ENCODE assay signal across 18 cellular contexts in genomic region chrX:149881081-149881711, GRCh38. TPM values are rescaled to one million over a fixed set of nuclear protein-coding genes. Genes with fewer than 3 reads are reported as not detected.
DNase-seq lines count a peak whose midpoint lies in the region; ATAC-seq and TF ChIP-seq lines count a peak whose summit lies in the region.
"Had no signal": no experiment of that assay in that cellular context is flagged by ENCODE, and none has a peak within 500 bp of the region (broad histone marks: within the 10 kb centered on the region; RNA-seq: fewer than 3 reads in every experiment).

MAGEA8 (plus strand) TSS chrX:149881183; CDS start chrX:149884273, 3,090 bp downstream.

- intact Hi-C loops in activated naive CD4-positive, alpha-beta T cell treated with anti-CD3 and anti-CD28 coated beads for 36 hours (cut with micrococcal nuclease) = no loop called here
- intact Hi-C loops in thyroid gland (cut with DNase I) = no loop called here

- 93 to 100% methylated on average over 1 to 6 of the region's 33 CpGs for WGBS in thyroid gland, 2 donors

- H3K27ac ChIP-seq in Peyer's patch = no peak within 1 kb of the TSS
- no peak within 1 kb of the TSS for H3K27ac ChIP-seq in thyroid gland
- H3K27ac ChIP-seq: sigmoid colon, upper lobe of right lung, VCaP had no signal

- ATAC-seq in activated T-cell treated with anti-CD3 and anti-CD28 coated beads, Interleukin-2, amount 50 U/mL, for 72 hours (replicated peaks in 1 of 2) = peak in 1 of 2 donors; percentile 24
- peak; percentile 65 for ATAC-seq in stimulated activated naive CD8-positive, alpha-beta T cell treated with anti-CD3 and anti-CD28 coated beads, Interleukin-15, amount 100 ng/mL, for 72 hours
- no peak for ATAC-seq in HG03442 (IDR thresholded peaks at IDR 0.05; ENCODE audit: unreplicated experiment)
- ATAC-seq: upper lobe of right lung had no signal

- H3K4me1 ChIP-seq in Peyer's patch (no peaks in the 10 kb centered on the region), thyroid gland (no peaks in the 10 kb centered on the region)
- H3K4me1 ChIP-seq: sigmoid colon, upper lobe of right lung had no signal

- DNase-seq in activated naive CD4-positive, alpha-beta T cell treated with anti-CD3 and anti-CD28 coated beads for 36 hours = peak; percentile 8
- no peak for DNase-seq in activated naive CD4-positive, alpha-beta T cell treated with anti-CD3 and anti-CD28 coated beads, Interleukin-2, amount 10 ng/mL, durations not matched to agents 7 days and 5 days
- DNase-seq in HuH-7 (ENCODE audit: low spot score) = peak; percentile 20
- DNase-seq in activated T-cell treated with anti-CD3 and anti-CD28 coated beads, Interleukin-2, amount 50 U/mL, for 72 hours = peak; percentile 19 to 20
- DNase-seq in stimulated activated naive CD8-positive, alpha-beta T cell treated with anti-CD3 and anti-CD28 coated beads, Interleukin-15, amount 100 ng/mL, for 72 hours = peak in 1 of 2 donors; percentile 30
- DNase-seq in Peyer's patch = no peak
- DNase-seq in thyroid gland = no peak
- DNase-seq: AML-193, GDM1, HCEC 1CT, immature natural killer cell, NCI-H2081, sigmoid colon, upper lobe of right lung had no signal

- H3K36me3 ChIP-seq in Peyer's patch = no peaks in the 10 kb centered on the region
- H3K36me3 ChIP-seq in thyroid gland = no peaks in the 10 kb centered on the region
- H3K36me3 ChIP-seq: sigmoid colon, upper lobe of right lung had no signal

- TF ChIP-seq POLR2A in Peyer's patch (IDR thresholded peaks at IDR 0.05) (no peak), thyroid gland (IDR thresholded peaks at IDR 0.05) (no peak)

- H3K9me3 Mint-ChIP-seq in activated naive CD4-positive, alpha-beta T cell treated with anti-CD3 and anti-CD28 coated beads for 36 hours = no peaks in the 10 kb centered on the region
- no peaks in the 10 kb centered on the region for H3K9me3 Mint-ChIP-seq in activated naive CD4-positive, alpha-beta T cell treated with anti-CD3 and anti-CD28 coated beads, Interleukin-2, amount 10 ng/mL, durations not matched to agents 7 days and 5 days
- H3K9me3 Mint-ChIP-seq in activated T-cell treated with anti-CD3 and anti-CD28 coated beads, Interleukin-2, amount 50 U/mL, for 72 hours = no peaks in the 10 kb centered on the region
- no peaks in the 10 kb centered on the region for H3K9me3 Mint-ChIP-seq in stimulated activated naive CD8-positive, alpha-beta T cell treated with anti-CD3 and anti-CD28 coated beads, Interleukin-15, amount 100 ng/mL, for 72 hours
- H3K9me3 Mint-ChIP-seq: immature natural killer cell had no signal

- no peaks in the 10 kb centered on the region for H3K4me1 Mint-ChIP-seq in activated naive CD4-positive, alpha-beta T cell treated with anti-CD3 and anti-CD28 coated beads for 36 hours (ENCODE audit: low read depth)
- peaks cover 7% of the 10 kb centered on the region for H3K4me1 Mint-ChIP-seq in activated naive CD4-positive, alpha-beta T cell treated with anti-CD3 and anti-CD28 coated beads, Interleukin-2, amount 10 ng/mL, durations not matched to agents 7 days and 5 days
- no peaks in the 10 kb centered on the region for H3K4me1 Mint-ChIP-seq in activated T-cell treated with anti-CD3 and anti-CD28 coated beads, Interleukin-2, amount 50 U/mL, for 72 hours (ENCODE audit: low read depth)
- no peaks in the 10 kb centered on the region for H3K4me1 Mint-ChIP-seq in stimulated activated naive CD8-positive, alpha-beta T cell treated with anti-CD3 and anti-CD28 coated beads, Interleukin-15, amount 100 ng/mL, for 72 hours
- H3K4me1 Mint-ChIP-seq: IgD-negative memory B cell had no signal

- TF ChIP-seq CTCF in Peyer's patch (IDR thresholded peaks at IDR 0.05) = no peak
- no peak for TF ChIP-seq CTCF in thyroid gland (IDR thresholded peaks at IDR 0.05)

- no peaks in the 10 kb centered on the region for H3K27me3 Mint-ChIP-seq in activated naive CD4-positive, alpha-beta T cell treated with anti-CD3 and anti-CD28 coated beads for 36 hours (ENCODE audit: low read depth)
- peaks cover 4% of the 10 kb centered on the region for H3K27me3 Mint-ChIP-seq in activated naive CD4-positive, alpha-beta T cell treated with anti-CD3 and anti-CD28 coated beads, Interleukin-2, amount 10 ng/mL, durations not matched to agents 7 days and 5 days
- H3K27me3 Mint-ChIP-seq in activated T-cell treated with anti-CD3 and anti-CD28 coated beads, Interleukin-2, amount 50 U/mL, for 72 hours (ENCODE audit: low read depth) = peaks cover 10% of the 10 kb centered on the region
- no peaks in the 10 kb centered on the region for H3K27me3 Mint-ChIP-seq in stimulated activated naive CD8-positive, alpha-beta T cell treated with anti-CD3 and anti-CD28 coated beads, Interleukin-15, amount 100 ng/mL, for 72 hours

- H3K9me3 ChIP-seq in Peyer's patch = no peaks in the 10 kb centered on the region
- H3K9me3 ChIP-seq in thyroid gland = no peaks in the 10 kb centered on the region
- H3K9me3 ChIP-seq: sigmoid colon, upper lobe of right lung had no signal

- H3K4me3 ChIP-seq in Peyer's patch = no peak within 1 kb of the TSS
- no peak within 1 kb of the TSS for H3K4me3 ChIP-seq in thyroid gland (replicated peaks in 1 of 3)
- H3K4me3 ChIP-seq: sigmoid colon, upper lobe of right lung had no signal

- H3K27me3 ChIP-seq in Peyer's patch = no peaks in the 10 kb centered on the region
- H3K27me3 ChIP-seq in thyroid gland = no peaks in the 10 kb centered on the region
- H3K27me3 ChIP-seq: sigmoid colon, upper lobe of right lung had no signal

- no peaks in the 10 kb centered on the region for H3K36me3 Mint-ChIP-seq in activated naive CD4-positive, alpha-beta T cell treated with anti-CD3 and anti-CD28 coated beads for 36 hours (ENCODE audit: low read depth)
- no peaks in the 10 kb centered on the region for H3K36me3 Mint-ChIP-seq in activated naive CD4-positive, alpha-beta T cell treated with anti-CD3 and anti-CD28 coated beads, Interleukin-2, amount 10 ng/mL, durations not matched to agents 7 days and 5 days
- no peaks in the 10 kb centered on the region for H3K36me3 Mint-ChIP-seq in activated T-cell treated with anti-CD3 and anti-CD28 coated beads, Interleukin-2, amount 50 U/mL, for 72 hours (ENCODE audit: insufficient read depth in 2 of 2)
- H3K36me3 Mint-ChIP-seq: activated naive CD8-positive, alpha-beta T cell; immature natural killer cell had no signal

- CTCF ChIA-PET in activated naive CD4-positive, alpha-beta T cell treated with anti-CD3 and anti-CD28 coated beads for 36 hours (lab: Charles Lee) = no interaction called here
- CTCF ChIA-PET in activated naive CD4-positive, alpha-beta T cell treated with anti-CD3 and anti-CD28 coated beads, Interleukin-2, amount 10 ng/mL, durations not matched to agents 7 days and 5 days (lab: Charles Lee) = interaction anchor here (0.6 kb wide), 1 partner anchor 275 kb away, joined by 5 read pairs; no protein-coding TSS in a partner anchor

- H3K27ac Mint-ChIP-seq in activated naive CD4-positive, alpha-beta T cell treated with anti-CD3 and anti-CD28 coated beads for 36 hours = no peak within 1 kb of the TSS
- H3K27ac Mint-ChIP-seq in activated naive CD4-positive, alpha-beta T cell treated with anti-CD3 and anti-CD28 coated beads, Interleukin-2, amount 10 ng/mL, durations not matched to agents 7 days and 5 days = no peak within 1 kb of the TSS
- H3K27ac Mint-ChIP-seq in activated T-cell treated with anti-CD3 and anti-CD28 coated beads, Interleukin-2, amount 50 U/mL, for 72 hours = no peak within 1 kb of the TSS
- H3K27ac Mint-ChIP-seq in stimulated activated naive CD8-positive, alpha-beta T cell treated with anti-CD3 and anti-CD28 coated beads, Interleukin-15, amount 100 ng/mL, for 72 hours = no peak within 1 kb of the TSS
- H3K27ac Mint-ChIP-seq: activated naive CD8-positive, alpha-beta T cell; IgD-negative memory B cell had no signal

- H3K4me3 Mint-ChIP-seq in activated naive CD4-positive, alpha-beta T cell treated with anti-CD3 and anti-CD28 coated beads for 36 hours = no peak within 1 kb of the TSS
- no peak within 1 kb of the TSS for H3K4me3 Mint-ChIP-seq in activated naive CD4-positive, alpha-beta T cell treated with anti-CD3 and anti-CD28 coated beads, Interleukin-2, amount 10 ng/mL, durations not matched to agents 7 days and 5 days
- no peak within 1 kb of the TSS for H3K4me3 Mint-ChIP-seq in activated T-cell treated with anti-CD3 and anti-CD28 coated beads, Interleukin-2, amount 50 U/mL, for 72 hours
- H3K4me3 Mint-ChIP-seq in stimulated activated naive CD8-positive, alpha-beta T cell treated with anti-CD3 and anti-CD28 coated beads, Interleukin-15, amount 100 ng/mL, for 72 hours = no peak within 1 kb of the TSS
- H3K4me3 Mint-ChIP-seq: activated naive CD8-positive, alpha-beta T cell; IgD-negative memory B cell had no signal

RNA-seq across cellular contexts. Expression of gene MAGEA8, which starts in this region (rescaled TPM):
- total RNA-seq in activated naive CD4-positive, alpha-beta T cell treated with anti-CD3 and anti-CD28 coated beads for 36 hours = not detected
- not detected for total RNA-seq in activated T-cell treated with anti-CD3 and anti-CD28 coated beads, Interleukin-2, amount 50 U/mL, for 72 hours
- total RNA-seq in Peyer's patch = not detected
- total RNA-seq in thyroid gland = not detected
- total RNA-seq: sigmoid colon, upper lobe of right lung had no signal

Comparison
In these comparisons a context has a peak if more than half of its experiments do, and no peak if none do; other contexts are left out.
1. Peak in DNase-seq in activated naive CD4-positive, alpha-beta T cell treated with anti-CD3 and anti-CD28 coated beads for 36 hours; RNA of the gene not detected or under 1 TPM.
2. Peak in DNase-seq in activated T-cell treated with anti-CD3 and anti-CD28 coated beads, Interleukin-2, amount 50 U/mL, for 72 hours; RNA of the gene not detected or under 1 TPM.